Comparison of ENCODE assay signal across 9 cellular contexts in the genomic region with DNA sequence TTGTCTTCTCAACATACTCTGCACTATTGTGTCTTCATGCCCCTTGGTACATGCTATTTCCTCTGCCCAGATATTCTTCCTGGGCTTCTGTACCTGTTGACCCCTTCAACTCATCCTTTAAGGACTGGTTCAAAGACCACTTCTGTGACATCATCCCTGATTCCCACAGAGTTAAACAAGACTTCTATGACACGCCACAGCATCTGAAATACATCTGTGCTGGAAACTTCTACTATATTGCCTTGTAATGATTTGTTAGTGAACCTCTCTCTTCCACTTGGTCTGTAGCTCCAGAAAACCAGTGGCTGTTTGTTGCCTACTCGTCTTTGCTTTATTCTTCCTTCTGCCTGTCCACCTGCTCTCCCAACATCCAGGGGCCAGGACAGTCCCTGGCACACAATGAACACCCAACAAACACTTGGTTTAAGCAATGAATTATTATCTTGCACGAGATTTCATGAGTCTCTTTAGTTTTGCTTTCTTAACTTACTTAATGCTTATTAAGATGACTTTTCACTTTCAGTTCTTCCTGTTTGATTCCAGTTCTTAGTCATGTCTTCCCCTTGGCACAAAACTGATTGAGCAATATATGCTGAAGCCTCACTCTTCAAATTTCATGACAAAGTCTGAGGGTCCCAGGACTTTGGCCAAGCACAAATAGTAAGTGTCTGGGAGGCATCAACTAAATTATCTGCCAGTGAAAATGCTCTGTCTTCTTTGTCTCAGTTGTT.
DNase-seq lines count a peak whose midpoint lies in the region; ATAC-seq, FAIRE-seq and TF ChIP-seq lines count a peak whose summit lies in the region.
"Had no signal": no experiment of that assay in that cellular context is flagged by ENCODE, and none has a peak within 500 bp of the region (broad histone marks: within the 10 kb centered on the region; RNA-seq: fewer than 3 reads in every experiment).

No MANE protein-coding gene starts in this region.

- no peak overlapping the region for H3K4me2 ChIP-seq in H1 (ENCODE audit: insufficient read depth in 1 of 2, low read depth in 2 of 2, low read length in 2 of 2)

- no peaks in the 10 kb centered on the region; the same call in 1 of the 2 replicates for H3K23me2 ChIP-seq in H1 (ENCODE audit: low read depth, low read length)

- TF ChIP-seq POLR2A in H1 (IDR thresholded peaks at IDR 0.05; ENCODE audit: control extremely low read depth in 1 of 2, low read depth in 2 of 2, low read length in 2 of 2) (no peak), adrenal gland (IDR thresholded peaks at IDR 0.05) (no peak)

- ATAC-seq in GM21515 (IDR thresholded peaks at IDR 0.05; ENCODE audit: unreplicated experiment) (peak; percentile 97), HG03460 (IDR thresholded peaks at IDR 0.05; ENCODE audit: unreplicated experiment) (peak; percentile 92)
- no peak for ATAC-seq in activated CD4-positive, alpha-beta T cell treated with anti-CD3 and anti-CD28 coated beads for 36 hours

- no peak for FAIRE-seq in H1 (lab: Jason Lieb, UNC)

- DNase-seq in Daoy (ENCODE audit: low read depth), result peak; percentile 5
- DNase-seq in H1 (ENCODE audit: low read depth in 1 of 2, low spot score in 2 of 2), result no peak
- DNase-seq in activated CD4-positive, alpha-beta T cell treated with anti-CD3 and anti-CD28 coated beads for 36 hours, result no peak
- no peak for DNase-seq in adrenal gland
- DNase-seq in Calu3, result no peak
- DNase-seq in activated CD4-positive, alpha-beta T cell treated with anti-CD3 and anti-CD28 coated beads for 48 hours, result no peak
- DNase-seq: immature natural killer cell had no signal

- H3K4me1 ChIP-seq in H1 (replicated peaks in 1 of 4; ENCODE audit: control insufficient read depth in 3 of 4, insufficient read depth in 4 of 4, low read length in 3 of 4), result peaks cover 0 to 2% (median 2%) of the 10 kb centered on the region in 4 experiments; a peak in 3 of 7 replicates
- H3K4me1 ChIP-seq in adrenal gland (replicated peaks in 1 of 2), result no peaks in the 10 kb centered on the region

- H4K5ac ChIP-seq in H1 (ENCODE audit: insufficient read length, low read depth, low read length), result no peak overlapping the region

- H3K36me3 ChIP-seq in H1 (ENCODE audit: control insufficient read depth in 2 of 4, insufficient read depth in 4 of 4, low read length in 3 of 4) (no peaks in the 10 kb centered on the region), adrenal gland (replicated peaks in 1 of 2) (no peaks in the 10 kb centered on the region)

- no peaks in the 10 kb centered on the region for H3K79me2 ChIP-seq in H1 (ENCODE audit: control insufficient read depth in 1 of 2, insufficient read depth in 2 of 2, low read length in 2 of 2)

- peak overlapping the region; percentile 40; the same call in 1 of the 2 replicates for H2BK12ac ChIP-seq in H1 (ENCODE audit: low read depth, low read length)

- H3K4me3 Mint-ChIP-seq in activated CD4-positive, alpha-beta T cell treated with anti-CD3 and anti-CD28 coated beads for 36 hours, result no peak overlapping the region
- no peak overlapping the region for H3K4me3 Mint-ChIP-seq in Calu3 (ENCODE audit: low read depth, unreplicated experiment)
- H3K4me3 Mint-ChIP-seq: immature natural killer cell had no signal

- intact Hi-C loops in activated CD4-positive, alpha-beta T cell treated with anti-CD3 and anti-CD28 coated beads for 36 hours (cut with DNase I, micrococcal nuclease), result no loop called here
- intact Hi-C loops in adrenal gland (cut with DNase I) (no loop called here), Calu3 (cut with micrococcal nuclease; ENCODE audit: unreplicated experiment) (no loop called here)

- H3K27ac ChIP-seq in H1 (ENCODE audit: low read depth, low read length) (no peak overlapping the region), adrenal gland (peak overlapping the region in 1 of 5 donors; percentile 51)

- TF ChIP-seq RAD21 in H1 (IDR thresholded peaks at IDR 0.05 in 1 of 2, conservative IDR thresholded peaks at IDR 0.05 in 1 of 2; ENCODE audit: low read depth in 2 of 2, low read length in 2 of 2), result no peak

- POLR2A ChIA-PET in H1 (lab: Charles Lee; ENCODE audit: partially characterized antibody), result no interaction called here
- POLR2A ChIA-PET in activated CD4-positive, alpha-beta T cell treated with anti-CD3 and anti-CD28 coated beads for 36 hours (lab: Charles Lee), result no interaction called here

- H3K9me3 ChIP-seq in H1 (ENCODE audit: insufficient read depth in 2 of 2, low read depth in 1 of 2, low read length in 1 of 2), result no peaks in the 10 kb centered on the region
- H3K9me3 ChIP-seq in adrenal gland (replicated peaks in 1 of 3), result no peaks in the 10 kb centered on the region

- no peak overlapping the region for H4K8ac ChIP-seq in H1 (ENCODE audit: extremely low read depth, insufficient read depth, low read length)

- no peaks in the 10 kb centered on the region for H3K79me1 ChIP-seq in H1 (ENCODE audit: low read depth, low read length)

- no peak overlapping the region for H2BK120ac ChIP-seq in H1 (replicated peaks; ENCODE audit: low read depth, low read length)

- no TSS peak for BruUV-seq in Calu3 (replicated peaks; lab: Mats Ljungman, UMichigan)

- no peak overlapping the region for H3K9ac ChIP-seq in H1 (replicated peaks in 1 of 4; ENCODE audit: extremely low read depth in 1 of 4, low read depth in 3 of 4, low read length in 3 of 4)

- H2AFZ ChIP-seq in H1 (ENCODE audit: low read length), result no peak overlapping the region

- H3K27me3 Mint-ChIP-seq in activated CD4-positive, alpha-beta T cell treated with anti-CD3 and anti-CD28 coated beads for 36 hours, result no peaks in the 10 kb centered on the region
- H3K27me3 Mint-ChIP-seq in Calu3 (ENCODE audit: unreplicated experiment), result no peaks in the 10 kb centered on the region

- no peak overlapping the region for H3K4ac ChIP-seq in H1 (replicated peaks; ENCODE audit: insufficient read length, low read depth, low read length)

- no peak overlapping the region for H2BK5ac ChIP-seq in H1 (ENCODE audit: low read depth, low read length)

- peak overlapping the region in 1 of 4 experiments; percentile 12; a peak in 1 of 8 replicates for H3K4me3 ChIP-seq in H1 (ENCODE audit: extremely low read depth in 1 of 4, insufficient read depth in 2 of 4, low read depth in 3 of 4, low read length in 4 of 4)
- H3K4me3 ChIP-seq in adrenal gland, result peak overlapping the region in 1 of 4 donors; percentile 19

- H2BK20ac ChIP-seq in H1 (ENCODE audit: low read length), result 0 out of 2 replicates have a peak overlapping the region, but pooled peaks have one; percentile 15

- H3K9me3 Mint-ChIP-seq in activated CD4-positive, alpha-beta T cell treated with anti-CD3 and anti-CD28 coated beads for 36 hours (ENCODE audit: low read depth), result no peaks in the 10 kb centered on the region
- no peaks in the 10 kb centered on the region for H3K9me3 Mint-ChIP-seq in Calu3 (ENCODE audit: low read depth, unreplicated experiment)

- H4K20me1 ChIP-seq in H1 (replicated peaks in 1 of 2; ENCODE audit: control insufficient read depth in 1 of 2, insufficient read depth in 2 of 2, low read length in 2 of 2), result no peaks in the 10 kb centered on the region

- H4K91ac ChIP-seq in H1 (replicated peaks; ENCODE audit: insufficient read length, low read length), result no peak overlapping the region

- H3K4me1 Mint-ChIP-seq in activated CD4-positive, alpha-beta T cell treated with anti-CD3 and anti-CD28 coated beads for 36 hours, result no peaks in the 10 kb centered on the region
- no peaks in the 10 kb centered on the region for H3K4me1 Mint-ChIP-seq in Calu3 (ENCODE audit: low read depth, unreplicated experiment)
- H3K4me1 Mint-ChIP-seq: immature natural killer cell had no signal

- CTCF ChIA-PET in H1 (lab: Charles Lee; ENCODE audit: partially characterized antibody) (interaction anchor here (1.4 to 2.0 kb wide), 2 partner anchors 18 to 88 kb away, joined by 4 to 5 read pairs; no protein-coding TSS in a partner anchor), Calu3 (lab: Charles Lee) (no interaction called here)
- CTCF ChIA-PET in activated CD4-positive, alpha-beta T cell treated with anti-CD3 and anti-CD28 coated beads for 36 hours (lab: Charles Lee), result no interaction called here

- H3K23ac ChIP-seq in H1 (ENCODE audit: insufficient read length), result no peak overlapping the region

- no peak overlapping the region; the same call in 1 of the 2 replicates for H2AK5ac ChIP-seq in H1 (ENCODE audit: low read depth, low read length)

- TF ChIP-seq CTCF in H1 (IDR thresholded peaks at IDR 0.05; ENCODE audit: control extremely low read depth in 1 of 3, insufficient read depth in 1 of 3, low read depth in 1 of 3, low read length in 3 of 3) (no peak), adrenal gland (IDR thresholded peaks at IDR 0.05) (no peak), Calu3 (IDR thresholded peaks at IDR 0.05; ENCODE audit: unreplicated experiment) (no peak)

- no peak overlapping the region for H3K56ac ChIP-seq in H1 (replicated peaks; ENCODE audit: insufficient read length, low read depth, low read length)

- no peak for TF ChIP-seq EP300 in H1 (IDR thresholded peaks at IDR 0.05; ENCODE audit: borderline replicate concordance in 1 of 2, low read depth in 2 of 2, low read length in 2 of 2)

- H3K14ac ChIP-seq in H1 (ENCODE audit: insufficient read length), result no peak overlapping the region

- H3K27ac Mint-ChIP-seq in activated CD4-positive, alpha-beta T cell treated with anti-CD3 and anti-CD28 coated beads for 36 hours, result no peak overlapping the region
- no peak overlapping the region for H3K27ac Mint-ChIP-seq in Calu3 (ENCODE audit: unreplicated experiment)
- H3K27ac Mint-ChIP-seq: immature natural killer cell had no signal

- H3K36me3 Mint-ChIP-seq in activated CD4-positive, alpha-beta T cell treated with anti-CD3 and anti-CD28 coated beads for 36 hours (ENCODE audit: low read depth), result no peaks in the 10 kb centered on the region
- no peaks in the 10 kb centered on the region for H3K36me3 Mint-ChIP-seq in Calu3 (ENCODE audit: insufficient read depth, unreplicated experiment)
- H3K36me3 Mint-ChIP-seq: immature natural killer cell had no signal

- H3K18ac ChIP-seq in H1 (ENCODE audit: extremely low read depth, low read length), result no peak overlapping the region

- H2BK15ac ChIP-seq in H1 (ENCODE audit: low read length), result no peak overlapping the region

- WGBS in H1 (ENCODE audit: extremely low coverage in 1 of 2, insufficient coverage in 1 of 2, insufficient read length in 1 of 2, insufficient replicate concordance in 2 of 2, low coverage in 1 of 2, low lambda C conversion rate in 2 of 2, missing lambda C conversion rate in 1 of 2), 2 experiments, result 88% methylated on average over 3 of the region's 3 CpGs; no CpG with 5 or more reads in 1 of the 2 experiments
- 45 to 61% (median 59%) methylated on average over 3 of the region's 3 CpGs for WGBS in adrenal gland, 4 donors

- no peaks in the 10 kb centered on the region for H3K27me3 ChIP-seq in H1 (replicated peaks in 1 of 4; ENCODE audit: control insufficient read depth in 3 of 4, extremely low read depth in 1 of 4, insufficient read depth in 3 of 4, low read length in 3 of 4)
- H3K27me3 ChIP-seq in adrenal gland, result no peaks in the 10 kb centered on the region

TF ChIP-seq in H1, 55 proteins besides CTCF, POLR2A, EP300 and RAD21 (continues in another document):
- no peak for TF ChIP-seq TEAD4 (IDR thresholded peaks at IDR 0.05; ENCODE audit: low read depth, low read length)
- no peak for TF ChIP-seq HDAC6 (IDR thresholded peaks at IDR 0.05; ENCODE audit: low read depth, low read length)
- no peak for TF ChIP-seq PHF8 (conservative IDR thresholded peaks at IDR 0.05; ENCODE audit: low read depth, low read length)
- TF ChIP-seq RXRA (IDR thresholded peaks at IDR 0.05; ENCODE audit: insufficient read depth, low read depth, low read length), result no peak
